22 cellular contexts compared by ENCODE assay signal in the genomic region with DNA sequence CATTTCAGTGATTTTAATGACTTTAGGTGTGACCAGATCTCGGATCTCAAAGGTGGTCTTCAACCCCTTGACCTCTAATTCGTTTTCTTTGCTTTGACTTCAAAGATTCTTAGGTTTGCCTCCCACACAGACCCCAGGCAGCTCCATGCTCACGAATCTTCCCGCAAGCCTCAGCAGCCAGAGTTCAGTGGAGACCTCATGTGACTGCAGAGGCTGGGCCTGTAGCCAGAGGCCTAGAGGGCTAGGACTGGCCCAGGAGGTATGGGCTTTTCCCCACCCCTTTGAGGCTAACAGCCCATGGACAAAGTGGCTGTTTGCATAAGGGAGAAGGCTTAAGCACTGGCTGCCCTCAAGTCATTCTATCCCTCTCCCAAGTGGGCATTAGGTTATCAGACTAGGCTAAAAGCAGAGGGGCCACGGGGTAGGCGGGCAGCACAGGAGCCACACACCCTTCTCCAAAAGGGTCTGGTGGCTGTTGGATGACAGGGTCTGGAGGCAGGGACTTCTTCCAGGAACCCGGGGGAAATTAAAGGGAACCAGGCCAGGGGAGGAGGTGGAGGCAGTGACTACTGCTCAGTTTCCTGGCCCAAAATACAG. TPM values are rescaled to one million over a fixed set of nuclear protein-coding genes. Genes with fewer than 3 reads are reported as not detected.
DNase-seq lines count a peak whose midpoint lies in the region; ATAC-seq, FAIRE-seq and TF ChIP-seq lines count a peak whose summit lies in the region.
"Had no signal": no experiment of that assay in that cellular context is flagged by ENCODE, and none has a peak within 500 bp of the region (broad histone marks: within the 10 kb centered on the region; RNA-seq: fewer than 3 reads in every experiment).

No MANE protein-coding gene starts in this region.

- H3K9me1 ChIP-seq in K562 (ENCODE audit: control insufficient read depth, insufficient read depth, low read length): no peaks in the 10 kb centered on the region

- no peak overlapping the region for H3K4me3 ChIP-seq in CD4-positive, alpha-beta memory T cell (ENCODE audit: low read length in 2 of 2)
- no peak overlapping the region for H3K4me3 ChIP-seq in K562

- peaks cover 0 to 2% (median 0%) of the 10 kb centered on the region in 8 donors for H3K9me3 Mint-ChIP-seq in CD4-positive, alpha-beta memory T cell
- H3K9me3 Mint-ChIP-seq in memory B cell: no peaks in the 10 kb centered on the region
- H3K9me3 Mint-ChIP-seq: IgD-negative memory B cell; stimulated activated naive CD8-positive, alpha-beta T cell treated with anti-CD3 and anti-CD28 coated beads, Interleukin-15, amount 100 ng/mL, for 72 hours; WTC11 had no signal

- no peaks in the 10 kb centered on the region for H3K27me3 Mint-ChIP-seq in CD4-positive, alpha-beta memory T cell
- H3K27me3 Mint-ChIP-seq in memory B cell: no peaks in the 10 kb centered on the region
- H3K27me3 Mint-ChIP-seq: IgD-negative memory B cell; stimulated activated naive CD8-positive, alpha-beta T cell treated with anti-CD3 and anti-CD28 coated beads, Interleukin-15, amount 100 ng/mL, for 72 hours had no signal

- peaks cover 35 to 64% of the 10 kb centered on the region in 2 donors for H3K36me3 Mint-ChIP-seq in CD4-positive, alpha-beta memory T cell
- peaks cover 25% of the 10 kb centered on the region for H3K36me3 Mint-ChIP-seq in memory B cell

- ATAC-seq in K562 (no peak), memory B cell (ENCODE audit: low read depth) (no peak)
- ATAC-seq: foreskin keratinocyte; stimulated activated naive CD8-positive, alpha-beta T cell treated with anti-CD3 and anti-CD28 coated beads, Interleukin-15, amount 100 ng/mL, for 72 hours; WTC11 had no signal

- peaks cover 11 to 34% (median 21%) of the 10 kb centered on the region in 4 donors for H3K4me1 Mint-ChIP-seq in CD4-positive, alpha-beta memory T cell
- H3K4me1 Mint-ChIP-seq in memory B cell: peaks cover 25% of the 10 kb centered on the region

- intact Hi-C loops in CD4-positive, alpha-beta memory T cell (cut with micrococcal nuclease): loop anchor here (10.0 kb wide), 1 partner anchor 178 kb away; the partner anchor contains the start of genes PAGR1 and PRRT2
- intact Hi-C loops in K562 (cut with micrococcal nuclease): no loop called here

- CTCF ChIA-PET in CD4-positive, alpha-beta memory T cell (lab: Charles Lee; ENCODE audit: partially characterized antibody): no interaction called here
- CTCF ChIA-PET in K562 (lab: Yijun Ruan, JAX; ENCODE audit: low intra/inter-chr PET ratio): no interaction called here

- peaks cover 23% of the 10 kb centered on the region for H3K4me1 ChIP-seq in CD4-positive, alpha-beta memory T cell (ENCODE audit: insufficient read depth, low read length)
- H3K4me1 ChIP-seq in K562 (replicated peaks in 1 of 2; ENCODE audit: control insufficient read depth in 2 of 2, insufficient read depth in 2 of 2, low read length in 2 of 2): peaks cover 16 to 54% of the 10 kb centered on the region in 2 experiments; a peak in 4 of 5 replicates

- H2AFZ ChIP-seq in K562 (ENCODE audit: low read depth, low read length): no peak overlapping the region

- H4K20me1 ChIP-seq in K562 (replicated peaks; ENCODE audit: control insufficient read depth, insufficient read depth, low read length): no peaks in the 10 kb centered on the region

- TF ChIP-seq POLR2A in K562 (conservative IDR thresholded peaks at IDR 0.05): no peak

- POLR2A ChIA-PET in CD4-positive, alpha-beta memory T cell (lab: Charles Lee; ENCODE audit: partially characterized antibody): interaction anchor here (2.1 kb wide), 1 partner anchor 18 kb away, joined by 14 read pairs; the partner anchor contains the start of gene TAOK2
- POLR2A ChIA-PET in K562 (lab: Yijun Ruan, JAX): interaction anchor here (0.6 to 4.2 kb wide), 6 partner anchors 12 to 66 kb away, joined by 3 to 20 read pairs (median 6); no protein-coding TSS in a partner anchor

- peaks cover 26% of the 10 kb centered on the region for H3K36me3 ChIP-seq in CD4-positive, alpha-beta memory T cell (ENCODE audit: insufficient read depth, low read length)
- H3K36me3 ChIP-seq in K562 (ENCODE audit: control insufficient read depth, insufficient read depth, low read length): peaks cover 67% of the 10 kb centered on the region; the same call in 2 of the 3 replicates

- no peak for TF ChIP-seq CTCF in K562 (IDR thresholded peaks at IDR 0.05 in 2 of 3, conservative IDR thresholded peaks at IDR 0.05 in 1 of 3; ENCODE audit: insufficient read depth in 2 of 3, low read depth in 1 of 3, low read length in 3 of 3)

- WGBS in K562 (ENCODE audit: insufficient coverage, low coverage, missing lambda C conversion rate): 55% methylated on average over 7 of the region's 7 CpGs

- no peaks in the 10 kb centered on the region for H3K9me3 ChIP-seq in CD4-positive, alpha-beta memory T cell (ENCODE audit: control insufficient read depth in 1 of 2, low read length in 2 of 2)
- H3K9me3 ChIP-seq in K562 (replicated peaks; ENCODE audit: control insufficient read depth, insufficient read depth, low read depth, low read length): no peaks in the 10 kb centered on the region

- H3K4me2 ChIP-seq in K562 (ENCODE audit: insufficient read depth, low read length): no peak overlapping the region

- FAIRE-seq in K562 (lab: Jason Lieb, UNC) (peak; percentile 48), HTR-8/SVneo (lab: Jason Lieb, UNC) (no peak)
- FAIRE-seq: G401.6, GM18507, islet of Langerhans had no signal

- TF ChIP-seq RAD21 in K562 (CRISPR knock-in tag; conservative IDR thresholded peaks at IDR 0.05 in 1 of 2, IDR thresholded peaks at IDR 0.05 in 1 of 2): no peak

- H3K27ac Mint-ChIP-seq in CD4-positive, alpha-beta memory T cell: peak overlapping the region in 4 of 7 donors; percentile 22 to 74 (median 42)
- peak overlapping the region; percentile 51 for H3K27ac Mint-ChIP-seq in memory B cell
- H3K27ac Mint-ChIP-seq: WTC11 had no signal

- H3K4me3 Mint-ChIP-seq in CD4-positive, alpha-beta memory T cell: peak overlapping the region in 3 of 8 donors; percentile 21 to 64 (median 64)
- no peak overlapping the region for H3K4me3 Mint-ChIP-seq in memory B cell
- H3K4me3 Mint-ChIP-seq: stimulated activated naive CD8-positive, alpha-beta T cell treated with anti-CD3 and anti-CD28 coated beads, Interleukin-15, amount 100 ng/mL, for 72 hours; WTC11 had no signal

- H3K9ac ChIP-seq in K562 (ENCODE audit: insufficient read depth in 1 of 2, low read depth in 2 of 2, low read length in 2 of 2): peak overlapping the region in 1 of 2 experiments; percentile 83; a peak in 2 of 4 replicates

- DNase-seq in CD4-positive, alpha-beta memory T cell: no peak
- DNase-seq in NCI-H2196 (lab: John Stamatoyannopoulos, UW; ENCODE audit: unreplicated experiment) (peak; percentile 68), K562 (ENCODE audit: extremely low read depth in 1 of 4, low spot score in 3 of 4) (peak in 1 of 4 experiments; percentile 33), memory B cell (ENCODE audit: low spot score in 2 of 2) (no peak), HTR-8/SVneo (ENCODE audit: insufficient read length, low spot score) (no peak), NCI-H345 (lab: John Stamatoyannopoulos, UW) (no peak), GF-D8 (lab: John Stamatoyannopoulos, UW) (no peak)
- no peak for DNase-seq in activated CD4-positive, alpha-beta T cell treated with anti-CD3 and anti-CD28 coated beads, Interleukin-2, amount 50 U/mL, for 1 hour
- DNase-seq: foreskin keratinocyte; NCI-H1436 treated with DMSO at 0.1 percent for 48 hours; NCI-H774; retina; SIG-M5; stimulated activated CD4-positive, alpha-beta T cell treated with anti-CD3 and anti-CD28 coated beads, Interleukin-4, amount 100 ng/mL, for 4 hours; stimulated activated naive CD8-positive, alpha-beta T cell treated with anti-CD3 and anti-CD28 coated beads, Interleukin-15, amount 100 ng/mL, for 72 hours had no signal

- in situ Hi-C loops in K562 (cut with MboI): no loop called here

- peaks cover 15% of the 10 kb centered on the region for H3K79me2 ChIP-seq in K562 (ENCODE audit: control insufficient read depth, insufficient read depth, low read length)

- no peaks in the 10 kb centered on the region for H3K27me3 ChIP-seq in CD4-positive, alpha-beta memory T cell (ENCODE audit: insufficient read depth, low read length)
- H3K27me3 ChIP-seq in K562 (ENCODE audit: control insufficient read depth in 2 of 2, insufficient read depth in 2 of 2, low read length in 2 of 2): no peaks in the 10 kb centered on the region
- H3K27me3 ChIP-seq: foreskin keratinocyte had no signal

- no peak for TF ChIP-seq EP300 in K562 (IDR thresholded peaks at IDR 0.05; ENCODE audit: low read length)

- no TSS peak for BruUV-seq in K562 (replicated peaks; lab: Mats Ljungman, UMichigan)

- no peak overlapping the region for H3K27ac ChIP-seq in CD4-positive, alpha-beta memory T cell (ENCODE audit: low read depth, low read length)
- H3K27ac ChIP-seq in K562 (ENCODE audit: extremely low read depth, low read depth, low read length): no peak overlapping the region
- H3K27ac ChIP-seq: C4-2B, foreskin keratinocyte had no signal

RNA-seq across cellular contexts. Expression of gene HIRIP3, which starts 2.9 kb away (rescaled TPM):
- 10 to 100 TPM; 19.2 to 19.7 TPM for total RNA-seq in CD4-positive, alpha-beta memory T cell
- 10 to 100 TPM; 21.4 to 26.0 TPM for polyA plus RNA-seq in CD4-positive, alpha-beta memory T cell
- total RNA-seq in K562 (2011; cell fraction: chromatin; rRNA removed; ENCODE audit: low replicate concordance): 4.5 and 8.9 TPM in 2 replicates
- total RNA-seq in K562 (2011; cell fraction: nucleolus; rRNA removed): 8.7 and 12.5 TPM in 2 replicates
- 7.2 and 10.7 TPM in 2 replicates for total RNA-seq in K562 (2011; cell fraction: nucleoplasm; rRNA removed)
- 34.6 and 38.2 TPM in 2 replicates for total RNA-seq in K562 (2014; rRNA removed)
- 6.7 and 8.6 TPM in 2 replicates for total RNA-seq in K562 (2014; rRNA removed; fragmentation: Illumina TruSeq; extraction: Trizol)
- 16.9 and 18.2 TPM in 2 replicates for total RNA-seq in K562 (2015; rRNA removed; fragmentation: Illumina TruSeq; extraction: Trizol)
- total RNA-seq in K562 (2021): 27.5 and 28.2 TPM in 2 replicates
- 10.6 and 13.3 TPM in 2 replicates for polyA plus RNA-seq in K562 (2011; rRNA removed)
- polyA plus RNA-seq in K562 (2011; cell fraction: cytosol; rRNA removed): 12.9 and 25.4 TPM in 2 replicates
- polyA plus RNA-seq in K562 (2011; cell fraction: nucleus; rRNA removed): 11.5 and 18.3 TPM in 2 replicates
- 26.2 and 27.2 TPM in 2 replicates for polyA plus RNA-seq in K562 (2012)
- 25.1 and 28.8 TPM in 2 replicates for polyA plus RNA-seq in K562 (2014; fragmentation: Illumina TruSeq; extraction: Trizol)
- polyA plus RNA-seq in K562 (2014; fragmentation: Nextera tagmentation; extraction: Ambion mirVana): 1 to 10 TPM; 3.3 to 5.6 TPM
- polyA plus RNA-seq in K562 (2014; rRNA removed): 27.3 and 38.0 TPM in 2 replicates
- polyA minus RNA-seq in K562 (2011; rRNA and poly(A)+ RNA removed): 2.8 and 3.3 TPM in 2 replicates
- 8.1 and 11.4 TPM in 2 replicates for polyA minus RNA-seq in K562 (2011; cell fraction: cytosol; rRNA and poly(A)+ RNA removed)
- polyA minus RNA-seq in K562 (2011; cell fraction: nucleus; rRNA and poly(A)+ RNA removed): 6.7 and 9.0 TPM in 2 replicates

RNA-seq across cellular contexts. Expression of gene INO80E, which starts 3.6 kb away (rescaled TPM):
- total RNA-seq in CD4-positive, alpha-beta memory T cell: 100 to 1,000 TPM; 124 to 126 TPM
- polyA plus RNA-seq in CD4-positive, alpha-beta memory T cell: 1 to 10 TPM; 6.7 to 7.3 TPM
- total RNA-seq in K562 (2011; cell fraction: chromatin; rRNA removed; ENCODE audit: low replicate concordance): 24.7 and 53.3 TPM in 2 replicates
- total RNA-seq in K562 (2011; cell fraction: nucleolus; rRNA removed): 38.0 and 39.7 TPM in 2 replicates
- total RNA-seq in K562 (2011; cell fraction: nucleoplasm; rRNA removed): 35.7 and 40.2 TPM in 2 replicates
- total RNA-seq in K562 (2014; rRNA removed) (75.3 and 77.4 TPM in 2 replicates), K562 (2014; rRNA removed; fragmentation: Illumina TruSeq; extraction: Trizol) (28.5 and 30.9 TPM in 2 replicates), K562 (2015; rRNA removed; fragmentation: Illumina TruSeq; extraction: Trizol) (49.3 and 51.7 TPM in 2 replicates), K562 (2021) (73.3 and 88.6 TPM in 2 replicates)
- polyA plus RNA-seq in K562 (2011; rRNA removed) (22.8 and 23.4 TPM in 2 replicates), K562 (2014; fragmentation: Illumina TruSeq; extraction: Trizol) (102 and 107 TPM in 2 replicates), K562 (2014; fragmentation: Nextera tagmentation; extraction: Ambion mirVana) (under 1 TPM; 0.31 to 0.56 TPM), K562 (2014; rRNA removed) (71.2 and 75.1 TPM in 2 replicates)
- polyA plus RNA-seq in K562 (2011; cell fraction: cytosol; rRNA removed): 21.9 and 35.3 TPM in 2 replicates
- polyA plus RNA-seq in K562 (2011; cell fraction: nucleus; rRNA removed): 42.2 and 55.5 TPM in 2 replicates
- polyA plus RNA-seq in K562 (2012): 59.8 and 63.9 TPM in 2 replicates
- 5.5 and 6.6 TPM in 2 replicates for polyA minus RNA-seq in K562 (2011; rRNA and poly(A)+ RNA removed)
- 11.0 and 17.1 TPM in 2 replicates for polyA minus RNA-seq in K562 (2011; cell fraction: cytosol; rRNA and poly(A)+ RNA removed)
- 12.3 and 14.2 TPM in 2 replicates for polyA minus RNA-seq in K562 (2011; cell fraction: nucleus; rRNA and poly(A)+ RNA removed)

RNA-seq across cellular contexts. Expression of gene DOC2A, which starts 18.4 kb away (rescaled TPM):
- under 1 TPM in 1 of 2 experiments, not detected in 1; 0.80 TPM for total RNA-seq in CD4-positive, alpha-beta memory T cell
- not detected for polyA plus RNA-seq in CD4-positive, alpha-beta memory T cell
- total RNA-seq in K562 (2011; cell fraction: chromatin; rRNA removed; ENCODE audit: low replicate concordance): 1.4 and 2.0 TPM in 2 replicates
- total RNA-seq in K562 (2011; cell fraction: nucleolus; rRNA removed): 0.79 and 1.2 TPM in 2 replicates
- total RNA-seq in K562 (2011; cell fraction: nucleoplasm; rRNA removed): 0.44 and 0.99 TPM in 2 replicates
- total RNA-seq in K562 (2014; rRNA removed): not detected in 2 replicates
- 0.07 and 0.22 TPM in 2 replicates for total RNA-seq in K562 (2014; rRNA removed; fragmentation: Illumina TruSeq; extraction: Trizol)
- 0.11 and 0.29 TPM in 2 replicates for total RNA-seq in K562 (2015; rRNA removed; fragmentation: Illumina TruSeq; extraction: Trizol)
- 0.38 and 0.47 TPM in 2 replicates for total RNA-seq in K562 (2021)
- 0.31 and 0.79 TPM in 2 replicates for polyA plus RNA-seq in K562 (2011; rRNA removed)
- 0.55 and 1.5 TPM in 2 replicates for polyA plus RNA-seq in K562 (2011; cell fraction: cytosol; rRNA removed)
- 3.4 and 4.3 TPM in 2 replicates for polyA plus RNA-seq in K562 (2011; cell fraction: nucleus; rRNA removed)
- 0.70 and 0.80 TPM in 2 replicates for polyA plus RNA-seq in K562 (2012)
- 0.21 and 0.27 TPM in 2 replicates for polyA plus RNA-seq in K562 (2014; fragmentation: Illumina TruSeq; extraction: Trizol)
- under 1 TPM; 0.03 to 0.23 TPM for polyA plus RNA-seq in K562 (2014; fragmentation: Nextera tagmentation; extraction: Ambion mirVana)
- 0.36 and 2.6 TPM in 2 replicates for polyA plus RNA-seq in K562 (2014; rRNA removed)
- polyA minus RNA-seq in K562 (2011; rRNA and poly(A)+ RNA removed): 0.51 TPM in 1 of 2 replicates, not detected in the other
- polyA minus RNA-seq in K562 (2011; cell fraction: cytosol; rRNA and poly(A)+ RNA removed): not detected in 2 replicates
- polyA minus RNA-seq in K562 (2011; cell fraction: nucleus; rRNA and poly(A)+ RNA removed): 0.13 and 0.67 TPM in 2 replicates
- polyA plus RNA-seq: IgD-negative memory B cell had no signal

RNA-seq across cellular contexts. Expression of gene TAOK2, which starts 18.8 kb away (rescaled TPM):
- total RNA-seq in CD4-positive, alpha-beta memory T cell: 10 to 100 TPM; 53.8 to 56.0 TPM
- 1 to 10 TPM; 1.7 to 8.2 TPM for polyA plus RNA-seq in CD4-positive, alpha-beta memory T cell
- total RNA-seq in K562 (2011; cell fraction: chromatin; rRNA removed; ENCODE audit: low replicate concordance): 84.4 and 156 TPM in 2 replicates
- total RNA-seq in K562 (2011; cell fraction: nucleolus; rRNA removed): 84.5 and 93.2 TPM in 2 replicates
- 82.3 and 98.5 TPM in 2 replicates for total RNA-seq in K562 (2011; cell fraction: nucleoplasm; rRNA removed)
- total RNA-seq in K562 (2014; rRNA removed) (29.3 and 33.3 TPM in 2 replicates), K562 (2014; rRNA removed; fragmentation: Illumina TruSeq; extraction: Trizol) (7.1 and 8.5 TPM in 2 replicates), K562 (2015; rRNA removed; fragmentation: Illumina TruSeq; extraction: Trizol) (20.1 and 21.7 TPM in 2 replicates), K562 (2021) (34.0 and 41.8 TPM in 2 replicates)
- polyA plus RNA-seq in K562 (2011; rRNA removed) (13.7 and 19.6 TPM in 2 replicates), K562 (2014; fragmentation: Illumina TruSeq; extraction: Trizol) (11.6 and 16.5 TPM in 2 replicates), K562 (2014; fragmentation: Nextera tagmentation; extraction: Ambion mirVana) (under 1 TPM; 0.10 to 0.11 TPM), K562 (2014; rRNA removed) (22.6 and 27.7 TPM in 2 replicates)
- polyA plus RNA-seq in K562 (2011; cell fraction: cytosol; rRNA removed): 13.2 and 20.8 TPM in 2 replicates
- 76.1 and 109 TPM in 2 replicates for polyA plus RNA-seq in K562 (2011; cell fraction: nucleus; rRNA removed)
- 20.2 and 35.5 TPM in 2 replicates for polyA plus RNA-seq in K562 (2012)
- polyA minus RNA-seq in K562 (2011; rRNA and poly(A)+ RNA removed): 12.5 and 15.8 TPM in 2 replicates
- 15.7 and 17.3 TPM in 2 replicates for polyA minus RNA-seq in K562 (2011; cell fraction: cytosol; rRNA and poly(A)+ RNA removed)
- polyA minus RNA-seq in K562 (2011; cell fraction: nucleus; rRNA and poly(A)+ RNA removed): 23.2 and 31.2 TPM in 2 replicates

RNA-seq across cellular contexts. Expression of gene C16orf92, which starts 30.5 kb away (rescaled TPM):
- total RNA-seq in CD4-positive, alpha-beta memory T cell: not detected
- not detected for polyA plus RNA-seq in CD4-positive, alpha-beta memory T cell
- not detected in 2 replicates for total RNA-seq in K562 (2011; cell fraction: chromatin; rRNA removed; ENCODE audit: low replicate concordance)
- total RNA-seq in K562 (2011; cell fraction: nucleolus; rRNA removed): not detected in 2 replicates
- not detected in 2 replicates for total RNA-seq in K562 (2011; cell fraction: nucleoplasm; rRNA removed)
- total RNA-seq in K562 (2014; rRNA removed) (not detected in 2 replicates), K562 (2014; rRNA removed; fragmentation: Illumina TruSeq; extraction: Trizol) (not detected in 2 replicates), K562 (2015; rRNA removed; fragmentation: Illumina TruSeq; extraction: Trizol) (not detected in 2 replicates), K562 (2021) (not detected in 2 replicates)
- polyA plus RNA-seq in K562 (2011; rRNA removed) (not detected in 2 replicates), K562 (2014; fragmentation: Illumina TruSeq; extraction: Trizol) (not detected in 2 replicates), K562 (2014; fragmentation: Nextera tagmentation; extraction: Ambion mirVana) (not detected), K562 (2014; rRNA removed) (not detected in 2 replicates)
- polyA plus RNA-seq in K562 (2011; cell fraction: cytosol; rRNA removed): not detected in 2 replicates
- polyA plus RNA-seq in K562 (2011; cell fraction: nucleus; rRNA removed): not detected in 2 replicates
- polyA plus RNA-seq in K562 (2012): not detected in 2 replicates
- not detected in 2 replicates for polyA minus RNA-seq in K562 (2011; rRNA and poly(A)+ RNA removed)
- polyA minus RNA-seq in K562 (2011; cell fraction: cytosol; rRNA and poly(A)+ RNA removed): not detected in 2 replicates
- polyA minus RNA-seq in K562 (2011; cell fraction: nucleus; rRNA and poly(A)+ RNA removed): not detected in 2 replicates
- total RNA-seq: cerebellum, foreskin keratinocyte, WTC11 had no signal
- polyA plus RNA-seq: foreskin keratinocyte, IgD-negative memory B cell had no signal
